In genomic region chr7:137592232-137592896, GRCh38 we compare ENCODE assay signal across 7 cellular contexts.
DNase-seq lines count a peak whose midpoint lies in the region; TF ChIP-seq lines count a peak whose summit lies in the region.

No MANE protein-coding gene starts in this region.

- TF ChIP-seq CTCF in GM12864 (IDR thresholded peaks at IDR 0.05; ENCODE audit: low read depth, low read length, missing control alignments) = peak; percentile 58
- peak; percentile 90 for TF ChIP-seq CTCF in fibroblast of pulmonary artery (IDR thresholded peaks at IDR 0.05; ENCODE audit: low read length, missing control alignments)

- DNase-seq in GM12864 (ENCODE audit: low read depth) = no peak
- DNase-seq in GOT3 (lab: John Stamatoyannopoulos, UW) = peak; percentile 8
- peak; percentile 75 for DNase-seq in NCI-H1092 treated with DMSO at 0.1 percent for 48 hours (lab: John Stamatoyannopoulos, UW)
- DNase-seq in SKM-1 (lab: John Stamatoyannopoulos, UW; ENCODE audit: unreplicated experiment) = peak; percentile 17
- DNase-seq in fibroblast of pulmonary artery (ENCODE audit: low read depth) = peak; percentile 90
- DNase-seq in occipital lobe (lab: John Stamatoyannopoulos, UW) = peak; percentile 59
- DNase-seq in activated T-cell treated with anti-CD3 and anti-CD28 coated beads, Interleukin-2, amount 50 U/mL, for 48 hours = no peak

- H3K4me3 ChIP-seq in GM12864 (ENCODE audit: low read depth, low read length) = no peak overlapping the region
- no peak overlapping the region for H3K4me3 ChIP-seq in fibroblast of pulmonary artery (replicated peaks; ENCODE audit: low read depth, low read length)

Comparison
In these comparisons a context has a peak if more than half of its experiments do, and no peak if none do; other contexts are left out.
1. DNase-seq: peak in GOT3 (single experiment), NCI-H1092 treated with DMSO at 0.1 percent for 48 hours (single experiment), SKM-1 (single experiment), fibroblast of pulmonary artery (single experiment) and occipital lobe (single experiment); none in GM12864 (single experiment) and activated T-cell treated with anti-CD3 and anti-CD28 coated beads, Interleukin-2, amount 50 U/mL, for 48 hours (0 of 2).